ENCODE assay signal across 1 cellular context in genomic region chr4:48774760-48775398, GRCh38.
TF ChIP-seq lines count a peak whose summit lies in the region.

No MANE protein-coding gene starts in this region.

TF ChIP-seq in neural cell, 6 proteins besides CTCF, POLR2A, EP300 and RAD21 (continued from another document):
- TF ChIP-seq REST (IDR thresholded peaks at IDR 0.05; ENCODE audit: borderline replicate concordance): no peak
